4 cellular contexts compared by ENCODE assay signal in the genomic region with DNA sequence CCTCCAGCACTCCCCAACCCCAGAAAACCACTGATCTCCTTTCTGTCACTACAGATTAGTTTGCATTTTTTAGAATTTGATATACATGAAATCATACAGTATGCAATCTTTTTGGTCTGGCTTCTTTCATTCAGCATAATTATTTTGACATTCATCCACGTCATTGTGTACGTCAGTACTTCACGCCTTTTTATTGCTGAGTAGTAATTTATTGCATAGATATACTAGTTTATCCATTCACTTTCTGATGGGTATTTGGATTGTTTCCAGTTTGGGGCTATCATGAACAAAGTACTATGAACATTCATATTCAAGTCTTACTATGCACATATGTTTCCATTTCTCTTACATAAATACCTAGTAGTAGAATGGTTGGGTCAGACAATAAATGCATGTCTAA.
TF ChIP-seq lines count a peak whose summit lies in the region.

No MANE protein-coding gene starts in this region.

TF ChIP-seq in HepG2, 621 proteins besides CTCF, POLR2A, EP300 and RAD21 (continues in another document):
- TF ChIP-seq ZNF709 (CRISPR knock-in tag; IDR thresholded peaks at IDR 0.05) (no peak), ZBTB10 (CRISPR knock-in tag; IDR thresholded peaks at IDR 0.05; ENCODE audit: borderline replicate concordance) (no peak), ELF3 (CRISPR knock-in tag; IDR thresholded peaks at IDR 0.05) (no peak), MAFK (conservative IDR thresholded peaks at IDR 0.05 in 1 of 2, IDR thresholded peaks at IDR 0.05 in 1 of 2; ENCODE audit: low read length in 2 of 2) (peak; percentile 67 to 69), MXD4 (CRISPR knock-in tag; IDR thresholded peaks at IDR 0.05) (no peak), SAFB2 (CRISPR knock-in tag; IDR thresholded peaks at IDR 0.05; ENCODE audit: borderline replicate concordance, low read depth) (no peak), ZNF761 (CRISPR knock-in tag; conservative IDR thresholded peaks at IDR 0.05) (no peak), BCL6 (CRISPR knock-in tag; IDR thresholded peaks at IDR 0.05) (no peak), ZNF577 (CRISPR knock-in tag; IDR thresholded peaks at IDR 0.05; ENCODE audit: borderline replicate concordance, low read depth) (no peak)
- TF ChIP-seq, protein P1, sequence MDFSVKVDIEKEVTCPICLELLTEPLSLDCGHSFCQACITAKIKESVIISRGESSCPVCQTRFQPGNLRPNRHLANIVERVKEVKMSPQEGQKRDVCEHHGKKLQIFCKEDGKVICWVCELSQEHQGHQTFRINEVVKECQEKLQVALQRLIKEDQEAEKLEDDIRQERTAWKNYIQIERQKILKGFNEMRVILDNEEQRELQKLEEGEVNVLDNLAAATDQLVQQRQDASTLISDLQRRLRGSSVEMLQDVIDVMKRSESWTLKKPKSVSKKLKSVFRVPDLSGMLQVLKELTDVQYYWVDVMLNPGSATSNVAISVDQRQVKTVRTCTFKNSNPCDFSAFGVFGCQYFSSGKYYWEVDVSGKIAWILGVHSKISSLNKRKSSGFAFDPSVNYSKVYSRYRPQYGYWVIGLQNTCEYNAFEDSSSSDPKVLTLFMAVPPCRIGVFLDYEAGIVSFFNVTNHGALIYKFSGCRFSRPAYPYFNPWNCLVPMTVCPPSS (IDR thresholded peaks at IDR 0.05), result no peak

TF ChIP-seq in A549, 52 proteins besides CTCF, POLR2A, EP300 and RAD21:
- TF ChIP-seq MYC (IDR thresholded peaks at IDR 0.05; ENCODE audit: borderline replicate concordance, low read length), result no peak
- peak; percentile 60 for TF ChIP-seq MAFK (IDR thresholded peaks at IDR 0.05; ENCODE audit: partially characterized antibody)

TF ChIP-seq in IMR-90, 13 proteins besides CTCF, POLR2A, EP300 and RAD21:
- 0 out of 2 replicates have a peak, but pooled peaks have one; percentile 19 for TF ChIP-seq MAFK (IDR thresholded peaks at IDR 0.05; ENCODE audit: low read depth, low read length)
- TF ChIP-seq, protein P2, sequence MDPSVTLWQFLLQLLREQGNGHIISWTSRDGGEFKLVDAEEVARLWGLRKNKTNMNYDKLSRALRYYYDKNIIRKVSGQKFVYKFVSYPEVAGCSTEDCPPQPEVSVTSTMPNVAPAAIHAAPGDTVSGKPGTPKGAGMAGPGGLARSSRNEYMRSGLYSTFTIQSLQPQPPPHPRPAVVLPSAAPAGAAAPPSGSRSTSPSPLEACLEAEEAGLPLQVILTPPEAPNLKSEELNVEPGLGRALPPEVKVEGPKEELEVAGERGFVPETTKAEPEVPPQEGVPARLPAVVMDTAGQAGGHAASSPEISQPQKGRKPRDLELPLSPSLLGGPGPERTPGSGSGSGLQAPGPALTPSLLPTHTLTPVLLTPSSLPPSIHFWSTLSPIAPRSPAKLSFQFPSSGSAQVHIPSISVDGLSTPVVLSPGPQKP (IDR thresholded peaks at IDR 0.05; ENCODE audit: borderline replicate concordance, low read depth, low read length), result no peak

TF ChIP-seq in K562, 482 proteins besides CTCF, POLR2A, EP300 and RAD21:
- TF ChIP-seq TSHZ1 (CRISPR knock-in tag; IDR thresholded peaks at IDR 0.05) (no peak), TEAD2 (tag; IDR thresholded peaks at IDR 0.05) (no peak), ZNF12 (CRISPR knock-in tag; IDR thresholded peaks at IDR 0.05) (no peak), ZBTB7A (IDR thresholded peaks at IDR 0.05; ENCODE audit: borderline replicate concordance, control insufficient read depth, low read depth, low read length) (no peak), STAT5A (IDR thresholded peaks at IDR 0.05; ENCODE audit: borderline replicate concordance, low read length) (no peak), ZFX (CRISPR knock-in tag; IDR thresholded peaks at IDR 0.05) (no peak), ZNF778 (CRISPR knock-in tag; IDR thresholded peaks at IDR 0.05) (no peak), ATF4 (CRISPR knock-in tag; IDR thresholded peaks at IDR 0.05) (no peak), ZBTB34 (CRISPR knock-in tag; IDR thresholded peaks at IDR 0.05) (no peak), C11orf30 (IDR thresholded peaks at IDR 0.05; ENCODE audit: low read depth) (peak; percentile 57), ZNF445 (CRISPR knock-in tag; IDR thresholded peaks at IDR 0.05; ENCODE audit: low read depth) (no peak), ETS1 (conservative IDR thresholded peaks at IDR 0.05; ENCODE audit: control insufficient read depth, low read depth, low read length) (no peak), LCOR (CRISPR knock-in tag; IDR thresholded peaks at IDR 0.05) (no peak), RBM15 (IDR thresholded peaks at IDR 0.05; ENCODE audit: insufficient read depth, low read length) (no peak), ZNF830 (CRISPR knock-in tag; IDR thresholded peaks at IDR 0.05) (no peak), KAT7 (CRISPR knock-in tag; IDR thresholded peaks at IDR 0.05; ENCODE audit: borderline replicate concordance) (no peak), ZNF316 (IDR thresholded peaks at IDR 0.05) (peak; percentile 77), PHF21A (IDR thresholded peaks at IDR 0.05; ENCODE audit: borderline replicate concordance, low read depth) (no peak), CTCFL (IDR thresholded peaks at IDR 0.05; ENCODE audit: borderline replicate concordance, insufficient read depth, low read depth, low read length, poor library complexity, severe bottlenecking) (no peak), MAFK (IDR thresholded peaks at IDR 0.05; ENCODE audit: low read length) (peak; percentile 20; the same call in 1 of the 2 replicates), ZNF146 (CRISPR knock-in tag; IDR thresholded peaks at IDR 0.05; ENCODE audit: unreplicated experiment) (no peak), ZNF785 (CRISPR knock-in tag; IDR thresholded peaks at IDR 0.05) (no peak), TSC22D4 (tag; IDR thresholded peaks at IDR 0.05) (no peak), MAFG (tag; conservative IDR thresholded peaks at IDR 0.05) (peak; percentile 48), CTBP1 (IDR thresholded peaks at IDR 0.05; ENCODE audit: borderline replicate concordance) (no peak), IRF2 (CRISPR knock-in tag; IDR thresholded peaks at IDR 0.05) (no peak), MEF2D (tag; conservative IDR thresholded peaks at IDR 0.05; ENCODE audit: low read depth) (no peak), MAFF (IDR thresholded peaks at IDR 0.05; ENCODE audit: low read length) (peak; percentile 35; the same call in 1 of the 2 replicates), GTF2E2 (tag; IDR thresholded peaks at IDR 0.05) (no peak), SMARCE1 (IDR thresholded peaks at IDR 0.05) (no peak), FOXJ2 (tag; IDR thresholded peaks at IDR 0.05) (no peak)
- TF ChIP-seq, protein P3, sequence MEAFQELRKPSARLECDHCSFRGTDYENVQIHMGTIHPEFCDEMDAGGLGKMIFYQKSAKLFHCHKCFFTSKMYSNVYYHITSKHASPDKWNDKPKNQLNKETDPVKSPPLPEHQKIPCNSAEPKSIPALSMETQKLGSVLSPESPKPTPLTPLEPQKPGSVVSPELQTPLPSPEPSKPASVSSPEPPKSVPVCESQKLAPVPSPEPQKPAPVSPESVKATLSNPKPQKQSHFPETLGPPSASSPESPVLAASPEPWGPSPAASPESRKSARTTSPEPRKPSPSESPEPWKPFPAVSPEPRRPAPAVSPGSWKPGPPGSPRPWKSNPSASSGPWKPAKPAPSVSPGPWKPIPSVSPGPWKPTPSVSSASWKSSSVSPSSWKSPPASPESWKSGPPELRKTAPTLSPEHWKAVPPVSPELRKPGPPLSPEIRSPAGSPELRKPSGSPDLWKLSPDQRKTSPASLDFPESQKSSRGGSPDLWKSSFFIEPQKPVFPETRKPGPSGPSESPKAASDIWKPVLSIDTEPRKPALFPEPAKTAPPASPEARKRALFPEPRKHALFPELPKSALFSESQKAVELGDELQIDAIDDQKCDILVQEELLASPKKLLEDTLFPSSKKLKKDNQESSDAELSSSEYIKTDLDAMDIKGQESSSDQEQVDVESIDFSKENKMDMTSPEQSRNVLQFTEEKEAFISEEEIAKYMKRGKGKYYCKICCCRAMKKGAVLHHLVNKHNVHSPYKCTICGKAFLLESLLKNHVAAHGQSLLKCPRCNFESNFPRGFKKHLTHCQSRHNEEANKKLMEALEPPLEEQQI (IDR thresholded peaks at IDR 0.05), result no peak
